Comparison of ENCODE assay signal across 3 cellular contexts in genomic region chr2:12857891-12858290, GRCh38.
TF ChIP-seq lines count a peak whose summit lies in the region.

No MANE protein-coding gene starts in this region.

TF ChIP-seq in SK-N-SH, 30 proteins besides CTCF, POLR2A, EP300 and RAD21 (continued from another document):
- TF ChIP-seq IRF3 (IDR thresholded peaks at IDR 0.05; ENCODE audit: low read depth, low read length): no peak
- TF ChIP-seq, protein P1, sequence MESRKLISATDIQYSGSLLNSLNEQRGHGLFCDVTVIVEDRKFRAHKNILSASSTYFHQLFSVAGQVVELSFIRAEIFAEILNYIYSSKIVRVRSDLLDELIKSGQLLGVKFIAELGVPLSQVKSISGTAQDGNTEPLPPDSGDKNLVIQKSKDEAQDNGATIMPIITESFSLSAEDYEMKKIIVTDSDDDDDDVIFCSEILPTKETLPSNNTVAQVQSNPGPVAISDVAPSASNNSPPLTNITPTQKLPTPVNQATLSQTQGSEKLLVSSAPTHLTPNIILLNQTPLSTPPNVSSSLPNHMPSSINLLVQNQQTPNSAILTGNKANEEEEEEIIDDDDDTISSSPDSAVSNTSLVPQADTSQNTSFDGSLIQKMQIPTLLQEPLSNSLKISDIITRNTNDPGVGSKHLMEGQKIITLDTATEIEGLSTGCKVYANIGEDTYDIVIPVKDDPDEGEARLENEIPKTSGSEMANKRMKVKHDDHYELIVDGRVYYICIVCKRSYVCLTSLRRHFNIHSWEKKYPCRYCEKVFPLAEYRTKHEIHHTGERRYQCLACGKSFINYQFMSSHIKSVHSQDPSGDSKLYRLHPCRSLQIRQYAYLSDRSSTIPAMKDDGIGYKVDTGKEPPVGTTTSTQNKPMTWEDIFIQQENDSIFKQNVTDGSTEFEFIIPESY (IDR thresholded peaks at IDR 0.05; ENCODE audit: borderline replicate concordance, low read depth): no peak

TF ChIP-seq in SK-N-SH treated with all-trans-retinoic acid at 6 μM for 48 hours, 23 proteins besides CTCF, POLR2A, EP300 and RAD21 (continued from another document):
- TF ChIP-seq POU6F1 (CRISPR knock-in tag; IDR thresholded peaks at IDR 0.05; ENCODE audit: borderline replicate concordance, low read depth) (no peak), ZNF565 (CRISPR knock-in tag; conservative IDR thresholded peaks at IDR 0.05; ENCODE audit: low read depth) (no peak), ZNF70 (CRISPR knock-in tag; IDR thresholded peaks at IDR 0.05) (no peak), CSDC2 (CRISPR knock-in tag; IDR thresholded peaks at IDR 0.05) (no peak), TOX (CRISPR knock-in tag; IDR thresholded peaks at IDR 0.05; ENCODE audit: borderline replicate concordance) (no peak), ZNF8 (CRISPR knock-in tag; IDR thresholded peaks at IDR 0.05) (no peak), PATZ1 (CRISPR knock-in tag; IDR thresholded peaks at IDR 0.05; ENCODE audit: borderline replicate concordance) (no peak)
- TF ChIP-seq, protein P2, sequence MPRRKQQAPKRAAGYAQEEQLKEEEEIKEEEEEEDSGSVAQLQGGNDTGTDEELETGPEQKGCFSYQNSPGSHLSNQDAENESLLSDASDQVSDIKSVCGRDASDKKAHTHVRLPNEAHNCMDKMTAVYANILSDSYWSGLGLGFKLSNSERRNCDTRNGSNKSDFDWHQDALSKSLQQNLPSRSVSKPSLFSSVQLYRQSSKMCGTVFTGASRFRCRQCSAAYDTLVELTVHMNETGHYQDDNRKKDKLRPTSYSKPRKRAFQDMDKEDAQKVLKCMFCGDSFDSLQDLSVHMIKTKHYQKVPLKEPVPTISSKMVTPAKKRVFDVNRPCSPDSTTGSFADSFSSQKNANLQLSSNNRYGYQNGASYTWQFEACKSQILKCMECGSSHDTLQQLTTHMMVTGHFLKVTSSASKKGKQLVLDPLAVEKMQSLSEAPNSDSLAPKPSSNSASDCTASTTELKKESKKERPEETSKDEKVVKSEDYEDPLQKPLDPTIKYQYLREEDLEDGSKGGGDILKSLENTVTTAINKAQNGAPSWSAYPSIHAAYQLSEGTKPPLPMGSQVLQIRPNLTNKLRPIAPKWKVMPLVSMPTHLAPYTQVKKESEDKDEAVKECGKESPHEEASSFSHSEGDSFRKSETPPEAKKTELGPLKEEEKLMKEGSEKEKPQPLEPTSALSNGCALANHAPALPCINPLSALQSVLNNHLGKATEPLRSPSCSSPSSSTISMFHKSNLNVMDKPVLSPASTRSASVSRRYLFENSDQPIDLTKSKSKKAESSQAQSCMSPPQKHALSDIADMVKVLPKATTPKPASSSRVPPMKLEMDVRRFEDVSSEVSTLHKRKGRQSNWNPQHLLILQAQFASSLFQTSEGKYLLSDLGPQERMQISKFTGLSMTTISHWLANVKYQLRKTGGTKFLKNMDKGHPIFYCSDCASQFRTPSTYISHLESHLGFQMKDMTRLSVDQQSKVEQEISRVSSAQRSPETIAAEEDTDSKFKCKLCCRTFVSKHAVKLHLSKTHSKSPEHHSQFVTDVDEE (CRISPR knock-in tag; IDR thresholded peaks at IDR 0.05): no peak

TF ChIP-seq in endothelial cell of umbilical vein, 7 proteins besides CTCF, POLR2A, EP300 and RAD21:
- TF ChIP-seq GATA2 (IDR thresholded peaks at IDR 0.05; ENCODE audit: insufficient read depth, insufficient read length, low read depth, low read length): no peak
- no peak for TF ChIP-seq JUN (IDR thresholded peaks at IDR 0.05; ENCODE audit: borderline replicate concordance, insufficient read depth, insufficient read length, low read depth)
- TF ChIP-seq, protein P3, sequence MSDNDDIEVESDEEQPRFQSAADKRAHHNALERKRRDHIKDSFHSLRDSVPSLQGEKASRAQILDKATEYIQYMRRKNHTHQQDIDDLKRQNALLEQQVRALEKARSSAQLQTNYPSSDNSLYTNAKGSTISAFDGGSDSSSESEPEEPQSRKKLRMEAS (IDR thresholded peaks at IDR 0.05; ENCODE audit: insufficient read depth, insufficient read length): no peak
- TF ChIP-seq FOS (IDR thresholded peaks at IDR 0.05; ENCODE audit: borderline replicate concordance, insufficient read depth, low read length): no peak
- no peak for TF ChIP-seq POLR2AphosphoS5 (IDR thresholded peaks at IDR 0.05; ENCODE audit: insufficient read depth, low read depth, low read length)
- TF ChIP-seq MYC (IDR thresholded peaks at IDR 0.05; ENCODE audit: low read depth, low read length): no peak
- TF ChIP-seq EZH2 (IDR thresholded peaks at IDR 0.05; ENCODE audit: borderline replicate concordance, low read depth, low read length, severe bottlenecking): no peak
